8 cellular contexts compared by ENCODE assay signal in genomic region chr16:52298769-52299168, GRCh38.
"Had no signal": no experiment of that assay in that cellular context is flagged by ENCODE, and none has a peak within 500 bp of the region (broad histone marks: within the 10 kb centered on the region; RNA-seq: fewer than 3 reads in every experiment).

No MANE protein-coding gene starts in this region.

- ATAC-seq: GM12878 had no signal

- H3K4me3 ChIP-seq: GM12878 had no signal

- DNase-seq: GDM1, GF-D8 had no signal

- FAIRE-seq: G401.6, GM12878, GM12891, GM12892, GM18507, GM19239 had no signal
